ENCODE assay signal across 17 cellular contexts in genomic region chr1:206790502-206791250, GRCh38. TPM values are rescaled to one million over a fixed set of nuclear protein-coding genes. Genes with fewer than 3 reads are reported as not detected.
DNase-seq lines count a peak whose midpoint lies in the region; ATAC-seq and TF ChIP-seq lines count a peak whose summit lies in the region.
"Had no signal": no experiment of that assay in that cellular context is flagged by ENCODE, and none has a peak within 500 bp of the region (broad histone marks: within the 10 kb centered on the region; RNA-seq: fewer than 3 reads in every experiment).

No MANE protein-coding gene starts in this region.

- DNase-seq in activated CD4-positive, alpha-beta memory T cell treated with anti-CD3 and anti-CD28 coated beads for 36 hours: peak; percentile 32
- DNase-seq in activated CD4-positive, alpha-beta memory T cell treated with anti-CD3 and anti-CD28 coated beads, Interleukin-2, amount 10 ng/mL, durations not matched to agents 7 days and 5 days: no peak
- no peak for DNase-seq in OCI-LY7 (ENCODE audit: low spot score)
- DNase-seq: activated CD8-positive, alpha-beta memory T cell treated with anti-CD3 and anti-CD28 coated beads, Interleukin-2, amount 50 U/mL, for 48 hours; amygdala; colonic mucosa; DMS 273 treated with DMSO at 0.1 percent for 48 hours; heart left ventricle; NCI-H187; NCI-H748 treated with DMSO at 0.1 percent for 48 hours; psoas muscle had no signal

- no peaks in the 10 kb centered on the region for H3K9me3 ChIP-seq in OCI-LY7 (ENCODE audit: low read length)
- H3K9me3 ChIP-seq: colonic mucosa, heart left ventricle, psoas muscle had no signal

- no peaks in the 10 kb centered on the region for H3K9me2 ChIP-seq in OCI-LY7 (ENCODE audit: insufficient read depth, low read length)

- no peaks in the 10 kb centered on the region for H3K36me3 ChIP-seq in OCI-LY7 (ENCODE audit: insufficient read depth, low read length)
- H3K36me3 ChIP-seq: colonic mucosa, heart left ventricle had no signal

- peak overlapping the region; percentile 57 for H3K27ac Mint-ChIP-seq in activated CD4-positive, alpha-beta memory T cell treated with anti-CD3 and anti-CD28 coated beads for 36 hours
- no peak overlapping the region for H3K27ac Mint-ChIP-seq in activated CD4-positive, alpha-beta memory T cell treated with anti-CD3 and anti-CD28 coated beads, Interleukin-2, amount 10 ng/mL, durations not matched to agents 7 days and 5 days
- H3K27ac Mint-ChIP-seq in stimulated activated memory B cell treated with anti-CD40 and anti-IgM and Interleukin-4, amounts not matched to agents 10 μg/mL and 1 μg/mL and 100 μg/mL, for 72 hours: peak overlapping the region; percentile 94

- peak; percentile 41 for ATAC-seq in GM21529 (IDR thresholded peaks at IDR 0.05; ENCODE audit: unreplicated experiment)
- peak; percentile 69 for ATAC-seq in stimulated activated memory B cell treated with anti-CD40 and anti-IgM and Interleukin-4, amounts not matched to agents 10 μg/mL and 1 μg/mL and 100 μg/mL, for 72 hours
- ATAC-seq in GM21723 (IDR thresholded peaks at IDR 0.05; ENCODE audit: unreplicated experiment): no peak
- no peak for ATAC-seq in HG03521 (IDR thresholded peaks at IDR 0.05; ENCODE audit: unreplicated experiment)
- ATAC-seq in HG03139 (IDR thresholded peaks at IDR 0.05; ENCODE audit: unreplicated experiment): no peak
- ATAC-seq: esophagus mucosa, heart left ventricle, psoas muscle had no signal

- CTCF ChIA-PET in activated CD4-positive, alpha-beta memory T cell treated with anti-CD3 and anti-CD28 coated beads for 36 hours (lab: Charles Lee): interaction anchor here (1.0 to 1.5 kb wide), 2 partner anchors 19 to 56 kb away, joined by 3 to 7 read pairs; no protein-coding TSS in a partner anchor
- CTCF ChIA-PET in activated CD4-positive, alpha-beta memory T cell treated with anti-CD3 and anti-CD28 coated beads, Interleukin-2, amount 10 ng/mL, durations not matched to agents 7 days and 5 days (lab: Charles Lee): interaction anchor here (0.6 to 1.0 kb wide), 2 partner anchors 23 to 128 kb away, joined by 3 read pairs; no protein-coding TSS in a partner anchor
- CTCF ChIA-PET in OCI-LY7 (lab: Charles Lee; ENCODE audit: unreplicated experiment): no interaction called here

- H3K4me1 ChIP-seq in OCI-LY7 (ENCODE audit: insufficient read depth, low read length, poor library complexity, severe bottlenecking): peaks cover 7% of the 10 kb centered on the region
- H3K4me1 ChIP-seq: colonic mucosa, psoas muscle had no signal

- no peaks in the 10 kb centered on the region for H3K79me2 ChIP-seq in OCI-LY7 (ENCODE audit: insufficient read depth, low read depth, low read length)

- H4K20me1 ChIP-seq in OCI-LY7 (ENCODE audit: insufficient read depth, low read length): no peaks in the 10 kb centered on the region

- H3K4me2 ChIP-seq in OCI-LY7 (ENCODE audit: low read length): peak overlapping the region; percentile 2; the same call in 1 of the 2 replicates

- H3K27me3 Mint-ChIP-seq in activated CD4-positive, alpha-beta memory T cell treated with anti-CD3 and anti-CD28 coated beads for 36 hours: peaks cover 24% of the 10 kb centered on the region
- peaks cover 45% of the 10 kb centered on the region for H3K27me3 Mint-ChIP-seq in activated CD4-positive, alpha-beta memory T cell treated with anti-CD3 and anti-CD28 coated beads, Interleukin-2, amount 10 ng/mL, durations not matched to agents 7 days and 5 days
- H3K27me3 Mint-ChIP-seq in stimulated activated memory B cell treated with anti-CD40 and anti-IgM and Interleukin-4, amounts not matched to agents 10 μg/mL and 1 μg/mL and 100 μg/mL, for 72 hours: no peaks in the 10 kb centered on the region

- H3K4me1 Mint-ChIP-seq in activated CD4-positive, alpha-beta memory T cell treated with anti-CD3 and anti-CD28 coated beads for 36 hours (ENCODE audit: low read depth): peaks cover 73% of the 10 kb centered on the region
- H3K4me1 Mint-ChIP-seq in activated CD4-positive, alpha-beta memory T cell treated with anti-CD3 and anti-CD28 coated beads, Interleukin-2, amount 10 ng/mL, durations not matched to agents 7 days and 5 days: peaks cover 69% of the 10 kb centered on the region
- peaks cover 77% of the 10 kb centered on the region for H3K4me1 Mint-ChIP-seq in stimulated activated memory B cell treated with anti-CD40 and anti-IgM and Interleukin-4, amounts not matched to agents 10 μg/mL and 1 μg/mL and 100 μg/mL, for 72 hours

- intact Hi-C loops in activated CD4-positive, alpha-beta memory T cell treated with anti-CD3 and anti-CD28 coated beads for 36 hours (cut with micrococcal nuclease): no loop called here
- intact Hi-C loops in OCI-LY7 (cut with micrococcal nuclease; ENCODE audit: unreplicated experiment): no loop called here

- H3K36me3 Mint-ChIP-seq in activated CD4-positive, alpha-beta memory T cell treated with anti-CD3 and anti-CD28 coated beads for 36 hours: no peaks in the 10 kb centered on the region
- peaks cover 11% of the 10 kb centered on the region for H3K36me3 Mint-ChIP-seq in activated CD4-positive, alpha-beta memory T cell treated with anti-CD3 and anti-CD28 coated beads, Interleukin-2, amount 10 ng/mL, durations not matched to agents 7 days and 5 days (ENCODE audit: low read depth)
- no peaks in the 10 kb centered on the region for H3K36me3 Mint-ChIP-seq in stimulated activated memory B cell treated with anti-CD40 and anti-IgM and Interleukin-4, amounts not matched to agents 10 μg/mL and 1 μg/mL and 100 μg/mL, for 72 hours

- POLR2A ChIA-PET in activated CD4-positive, alpha-beta memory T cell treated with anti-CD3 and anti-CD28 coated beads for 36 hours (lab: Charles Lee): interaction anchor here (0.8 to 2.0 kb wide), 3 partner anchors 13 to 56 kb away, joined by 3 to 5 read pairs (median 3); no protein-coding TSS in a partner anchor
- POLR2A ChIA-PET in activated CD4-positive, alpha-beta memory T cell treated with anti-CD3 and anti-CD28 coated beads, Interleukin-2, amount 10 ng/mL, durations not matched to agents 7 days and 5 days (lab: Charles Lee): interaction anchor here (1.5 to 2.7 kb wide), 3 partner anchors 12 to 51 kb away, joined by 3 to 10 read pairs (median 4); partner anchors contain the start of gene IL10
- POLR2A ChIA-PET in OCI-LY7 (lab: Charles Lee): interaction anchor here (0.6 kb wide), 3 partner anchors 24 to 1983 kb away, joined by 3 to 5 read pairs (median 3); no protein-coding TSS in a partner anchor

- H3K27ac ChIP-seq in OCI-LY7 (ENCODE audit: low read depth, low read length, poor library complexity, severe bottlenecking): no peak overlapping the region
- H3K27ac ChIP-seq: colonic mucosa, heart left ventricle, psoas muscle had no signal

- TF ChIP-seq CTCF in OCI-LY7 (conservative IDR thresholded peaks at IDR 0.05; ENCODE audit: low read length): no peak

- no TSS peak for BruUV-seq in OCI-LY7 (replicated peaks; lab: Mats Ljungman, UMichigan)

- H3K9me3 Mint-ChIP-seq in activated CD4-positive, alpha-beta memory T cell treated with anti-CD3 and anti-CD28 coated beads for 36 hours: no peaks in the 10 kb centered on the region
- peaks cover 2% of the 10 kb centered on the region for H3K9me3 Mint-ChIP-seq in activated CD4-positive, alpha-beta memory T cell treated with anti-CD3 and anti-CD28 coated beads, Interleukin-2, amount 10 ng/mL, durations not matched to agents 7 days and 5 days
- peaks cover 2% of the 10 kb centered on the region for H3K9me3 Mint-ChIP-seq in stimulated activated memory B cell treated with anti-CD40 and anti-IgM and Interleukin-4, amounts not matched to agents 10 μg/mL and 1 μg/mL and 100 μg/mL, for 72 hours

- no peak overlapping the region for H2AFZ ChIP-seq in OCI-LY7 (ENCODE audit: low read length)

- no peak overlapping the region for H3K4me3 Mint-ChIP-seq in activated CD4-positive, alpha-beta memory T cell treated with anti-CD3 and anti-CD28 coated beads for 36 hours
- no peak overlapping the region for H3K4me3 Mint-ChIP-seq in activated CD4-positive, alpha-beta memory T cell treated with anti-CD3 and anti-CD28 coated beads, Interleukin-2, amount 10 ng/mL, durations not matched to agents 7 days and 5 days
- H3K4me3 Mint-ChIP-seq in stimulated activated memory B cell treated with anti-CD40 and anti-IgM and Interleukin-4, amounts not matched to agents 10 μg/mL and 1 μg/mL and 100 μg/mL, for 72 hours: peak overlapping the region; percentile 62

- no peak overlapping the region for H3K4me3 ChIP-seq in OCI-LY7 (ENCODE audit: low read depth, low read length, poor library complexity, severe bottlenecking)
- H3K4me3 ChIP-seq: colonic mucosa, heart left ventricle, psoas muscle had no signal

RNA-seq across cellular contexts. Expression of gene IL10, which starts 18.4 kb away (rescaled TPM):
- 10 to 100 TPM; 17.3 to 18.5 TPM for total RNA-seq in activated CD4-positive, alpha-beta memory T cell treated with anti-CD3 and anti-CD28 coated beads for 36 hours
- 1 to 10 TPM in 1 of 2 experiments, under 1 TPM in 1; 0.73 to 1.9 TPM for total RNA-seq in activated CD4-positive, alpha-beta memory T cell treated with anti-CD3 and anti-CD28 coated beads, Interleukin-2, amount 10 ng/mL, durations not matched to agents 7 days and 5 days
- not detected in 2 replicates for total RNA-seq in OCI-LY7 (2014; rRNA removed; shearing (Covaris generic))
- total RNA-seq in OCI-LY7 (2022): not detected in 2 replicates

RNA-seq across cellular contexts. Expression of gene IL19, which starts 20.1 kb away (rescaled TPM):
- total RNA-seq in activated CD4-positive, alpha-beta memory T cell treated with anti-CD3 and anti-CD28 coated beads for 36 hours: under 1 TPM in 1 of 2 experiments, not detected in 1; 0.21 TPM
- not detected for total RNA-seq in activated CD4-positive, alpha-beta memory T cell treated with anti-CD3 and anti-CD28 coated beads, Interleukin-2, amount 10 ng/mL, durations not matched to agents 7 days and 5 days
- total RNA-seq in OCI-LY7 (2014; rRNA removed; shearing (Covaris generic)): not detected in 2 replicates
- total RNA-seq in OCI-LY7 (2022): not detected in 2 replicates
- total RNA-seq: heart left ventricle, psoas muscle had no signal

Comparison
In these comparisons a context has a peak if more than half of its experiments do, and no peak if none do; other contexts are left out.
1. RNA of gene IL10, which starts 18.4 kb away (total RNA-seq): 17.3 to 18.5 TPM in activated CD4-positive, alpha-beta memory T cell treated with anti-CD3 and anti-CD28 coated beads for 36 hours; 0.73 to 1.9 TPM in activated CD4-positive, alpha-beta memory T cell treated with anti-CD3 and anti-CD28 coated beads, Interleukin-2, amount 10 ng/mL, durations not matched to agents 7 days and 5 days and not detected in OCI-LY7; every median in the first group is over 4 times any median in the second.
2. ATAC-seq: peak in GM21529 (single experiment) and stimulated activated memory B cell treated with anti-CD40 and anti-IgM and Interleukin-4, amounts not matched to agents 10 μg/mL and 1 μg/mL and 100 μg/mL, for 72 hours (single experiment); none in GM21723 (single experiment), HG03521 (single experiment) and HG03139 (single experiment).